ENCODE assay signal across 11 cellular contexts in genomic region chr4:87025614-87026041, GRCh38.
DNase-seq lines count a peak whose midpoint lies in the region; ATAC-seq, FAIRE-seq and TF ChIP-seq lines count a peak whose summit lies in the region.
"Had no signal": no experiment of that assay in that cellular context is flagged by ENCODE, and none has a peak within 500 bp of the region (broad histone marks: within the 10 kb centered on the region; RNA-seq: fewer than 3 reads in every experiment).

No MANE protein-coding gene starts in this region.

- H3K36me3 ChIP-seq in stomach = no peaks in the 10 kb centered on the region

- no peaks in the 10 kb centered on the region for H3K9me3 Mint-ChIP-seq in immature natural killer cell
- H3K9me3 Mint-ChIP-seq: activated CD4-positive, alpha-beta T cell treated with anti-CD3 and anti-CD28 coated beads, Interleukin-2, amount 10 ng/mL, durations not matched to agents 24 days and 14 days had no signal

- H3K27ac Mint-ChIP-seq in immature natural killer cell = peak overlapping the region in 1 of 6 donors; percentile 34
- H3K27ac Mint-ChIP-seq: activated CD4-positive, alpha-beta T cell treated with anti-CD3 and anti-CD28 coated beads, Interleukin-2, amount 10 ng/mL, durations not matched to agents 24 days and 14 days had no signal

- whole genome bisulfite sequencing in stomach, 5 donors = 54 to 81% (median 62%) methylated on average over 6 of the region's 6 CpGs

- TF ChIP-seq POLR2A in stomach (IDR thresholded peaks at IDR 0.05) = no peak

- H3K27ac ChIP-seq in stomach = peak overlapping the region in 3 of 5 donors; percentile 20 to 22 (median 21)

- no peak for FAIRE-seq in urothelium cell line (lab: Jason Lieb, UNC)
- FAIRE-seq: G401.6 had no signal

- TF ChIP-seq CTCF in stomach (IDR thresholded peaks at IDR 0.05) = no peak

- no peaks in the 10 kb centered on the region for H3K36me3 Mint-ChIP-seq in immature natural killer cell

- peak; percentile 62 for DNase-seq in NCI-H510A treated with DMSO at 0.1 percent for 48 hours (lab: John Stamatoyannopoulos, UW)
- DNase-seq in stomach = no peak
- no peak for DNase-seq in immature natural killer cell
- DNase-seq in OCI-M2 (lab: John Stamatoyannopoulos, UW; ENCODE audit: unreplicated experiment) = no peak
- no peak for DNase-seq in urothelium cell line (ENCODE audit: low spot score)
- no peak for DNase-seq in SKM-1 (lab: John Stamatoyannopoulos, UW; ENCODE audit: unreplicated experiment)
- DNase-seq: activated CD4-positive, alpha-beta T cell treated with anti-CD3 and anti-CD28 coated beads, Interleukin-2, amount 10 ng/mL, durations not matched to agents 24 days and 14 days; nucleus accumbens had no signal

- peaks cover 56 to 62% of the 10 kb centered on the region in 2 donors for H3K4me1 Mint-ChIP-seq in immature natural killer cell

- no peaks in the 10 kb centered on the region for H3K27me3 ChIP-seq in stomach

- TF ChIP-seq EP300 in stomach (IDR thresholded peaks at IDR 0.05) = no peak

- ATAC-seq in GM18873 (IDR thresholded peaks at IDR 0.05; ENCODE audit: low FRiP score, unreplicated experiment) (peak; percentile 90), HG02610 (IDR thresholded peaks at IDR 0.05; ENCODE audit: unreplicated experiment) (peak; percentile 34)

- H3K9me3 ChIP-seq in stomach = no peaks in the 10 kb centered on the region

- no peak overlapping the region for H3K4me3 ChIP-seq in stomach

- H3K4me3 Mint-ChIP-seq in immature natural killer cell = peak overlapping the region in 1 of 5 donors; percentile 1
- H3K4me3 Mint-ChIP-seq: activated CD4-positive, alpha-beta T cell treated with anti-CD3 and anti-CD28 coated beads, Interleukin-2, amount 10 ng/mL, durations not matched to agents 24 days and 14 days had no signal

- peaks cover 42 to 90% (median 67%) of the 10 kb centered on the region in 4 donors for H3K4me1 ChIP-seq in stomach

- H3K27me3 Mint-ChIP-seq in immature natural killer cell (ENCODE audit: low read depth in 3 of 3) = no peaks in the 10 kb centered on the region
- H3K27me3 Mint-ChIP-seq: activated CD4-positive, alpha-beta T cell treated with anti-CD3 and anti-CD28 coated beads, Interleukin-2, amount 10 ng/mL, durations not matched to agents 24 days and 14 days had no signal

- intact Hi-C loops in stomach (cut with DNase I; ENCODE audit: low total_unique reads) = no loop called here
